ENCODE assay signal across 16 cellular contexts in genomic region chr10:71842856-71843530, GRCh38. TPM values are rescaled to one million over a fixed set of nuclear protein-coding genes. Genes with fewer than 3 reads are reported as not detected.
A peak's percentile ranks its signal among the peaks of the same experiment; 100 is the strongest.
DNase-seq lines count a peak whose midpoint lies in the region; ATAC-seq and TF ChIP-seq lines count a peak whose summit lies in the region.
"Had no signal": no experiment of that assay in that cellular context is flagged by ENCODE, and none has a peak within 500 bp of the region (broad histone marks: within the 10 kb centered on the region; RNA-seq: fewer than 3 reads in every experiment).

No MANE protein-coding gene starts in this region.

- intact Hi-C loops in MCF 10A (cut with micrococcal nuclease): no loop called here

- no peaks in the 10 kb centered on the region for H3K9me3 ChIP-seq in BLaER1 treated with 17β-estradiol and CSF1 and Interleukin-3, amounts not matched to agents 10 nM and 100 nM (replicated peaks in 1 of 11)
- no peaks in the 10 kb centered on the region for H3K9me3 ChIP-seq in neural progenitor cell (ENCODE audit: low read depth)

- ATAC-seq in HG02571 (IDR thresholded peaks at IDR 0.05; ENCODE audit: unreplicated experiment) (no peak), GM21786 (IDR thresholded peaks at IDR 0.05; ENCODE audit: unreplicated experiment) (no peak)
- ATAC-seq: activated T-cell treated with anti-CD3 and anti-CD28 coated beads, Interleukin-2, amount 50 U/mL, for 72 hours had no signal

- peaks cover 28% of the 10 kb centered on the region for H3F3A ChIP-seq in neural progenitor cell (ENCODE audit: low read depth)

- H3K4me1 Mint-ChIP-seq in HFFc6 (ENCODE audit: low read depth) (peaks cover 45% of the 10 kb centered on the region), neural progenitor cell (peaks cover 67% of the 10 kb centered on the region), MCF 10A (ENCODE audit: insufficient read depth, unreplicated experiment) (peaks cover 54% of the 10 kb centered on the region)

- H3K9ac ChIP-seq in BLaER1 treated with 17β-estradiol and CSF1 and Interleukin-3, amounts not matched to agents 10 nM and 100 nM: peak overlapping the region in 4 of 11 experiments; percentile 2 to 97 (median 54); a peak in 4 of 22 replicates
- H3K9ac ChIP-seq in neural progenitor cell: no peak overlapping the region
- H3K9ac ChIP-seq: parathyroid adenoma had no signal

- H3K27me3 Mint-ChIP-seq in HFFc6 (ENCODE audit: insufficient read depth) (peaks cover 4% of the 10 kb centered on the region), neural progenitor cell (ENCODE audit: insufficient read depth, low read depth) (no peaks in the 10 kb centered on the region), MCF 10A (ENCODE audit: insufficient read depth, unreplicated experiment) (no peaks in the 10 kb centered on the region)
- H3K27me3 Mint-ChIP-seq: activated naive CD4-positive, alpha-beta T cell treated with anti-CD3 and anti-CD28 coated beads, Interleukin-2, amount 50 U/mL, for 24 hours; CD4-positive, alpha-beta memory T cell had no signal

- peaks cover 100% of the 10 kb centered on the region in 11 experiments for H4K20me1 ChIP-seq in BLaER1 treated with 17β-estradiol and CSF1 and Interleukin-3, amounts not matched to agents 10 nM and 100 nM
- H4K20me1 ChIP-seq in neural progenitor cell (ENCODE audit: low read depth): peaks cover 84% of the 10 kb centered on the region

- H3K4me3 Mint-ChIP-seq in HFFc6 (no peak overlapping the region), neural progenitor cell (no peak overlapping the region), MCF 10A (ENCODE audit: unreplicated experiment) (no peak overlapping the region)
- H3K4me3 Mint-ChIP-seq: activated naive CD4-positive, alpha-beta T cell treated with anti-CD3 and anti-CD28 coated beads, Interleukin-2, amount 50 U/mL, for 24 hours; CD4-positive, alpha-beta memory T cell had no signal

- peak overlapping the region in 3 of 11 experiments; percentile 5 to 26 (median 10); a peak in 4 of 22 replicates for H3K27ac ChIP-seq in BLaER1 treated with 17β-estradiol and CSF1 and Interleukin-3, amounts not matched to agents 10 nM and 100 nM
- H3K27ac ChIP-seq in neural progenitor cell: no peak overlapping the region
- H3K27ac ChIP-seq: parathyroid adenoma had no signal

- POLR2A ChIA-PET in MCF 10A (lab: Yijun Ruan, JAX): interaction anchor here (0.9 to 2.6 kb wide), 4 partner anchors 8 to 53 kb away, joined by 3 to 7 read pairs (median 4); partner anchors contain the start of gene PSAP

- H3K4me3 ChIP-seq in BLaER1 treated with 17β-estradiol and CSF1 and Interleukin-3, amounts not matched to agents 10 nM and 100 nM: peak overlapping the region in 6 of 10 experiments; percentile 5 to 98 (median 33); a peak in 8 of 20 replicates
- H3K4me3 ChIP-seq in neural progenitor cell: no peak overlapping the region
- H3K4me3 ChIP-seq: lung had no signal

- TF ChIP-seq CTCF in HFFc6 (IDR thresholded peaks at IDR 0.05) (no peak), neural progenitor cell (IDR thresholded peaks at IDR 0.05) (no peak), MCF 10A (IDR thresholded peaks at IDR 0.05; ENCODE audit: unreplicated experiment) (no peak)

- peak overlapping the region; percentile 30 for H3K27ac Mint-ChIP-seq in HFFc6
- H3K27ac Mint-ChIP-seq in neural progenitor cell: peak overlapping the region; percentile 88
- H3K27ac Mint-ChIP-seq in MCF 10A (ENCODE audit: low read depth, unreplicated experiment): no peak overlapping the region
- H3K27ac Mint-ChIP-seq: activated naive CD4-positive, alpha-beta T cell treated with anti-CD3 and anti-CD28 coated beads, Interleukin-2, amount 50 U/mL, for 24 hours; activated T-cell treated with anti-CD3 and anti-CD28 coated beads, Interleukin-2, amount 50 U/mL, for 72 hours; CD4-positive, alpha-beta memory T cell had no signal

- H3K36me3 Mint-ChIP-seq in HFFc6 (ENCODE audit: low read depth): no peaks in the 10 kb centered on the region
- peaks cover 13% of the 10 kb centered on the region for H3K36me3 Mint-ChIP-seq in neural progenitor cell
- peaks cover 6% of the 10 kb centered on the region for H3K36me3 Mint-ChIP-seq in MCF 10A (ENCODE audit: insufficient read depth, unreplicated experiment)
- H3K36me3 Mint-ChIP-seq: activated naive CD4-positive, alpha-beta T cell treated with anti-CD3 and anti-CD28 coated beads, Interleukin-2, amount 50 U/mL, for 24 hours had no signal

- H3K36me3 ChIP-seq in BLaER1 treated with 17β-estradiol and CSF1 and Interleukin-3, amounts not matched to agents 10 nM and 100 nM: peaks cover 0 to 100% (median 85%) of the 10 kb centered on the region in 11 experiments; a peak in 20 of 22 replicates
- no peaks in the 10 kb centered on the region for H3K36me3 ChIP-seq in neural progenitor cell

- H3K27me3 ChIP-seq in BLaER1 treated with 17β-estradiol and CSF1 and Interleukin-3, amounts not matched to agents 10 nM and 100 nM: peaks cover 0 to 6% (median 0%) of the 10 kb centered on the region in 11 experiments; a peak in 1 of 22 replicates
- H3K27me3 ChIP-seq in neural progenitor cell: no peaks in the 10 kb centered on the region

- CTCF ChIA-PET in MCF 10A (lab: Yijun Ruan, JAX): interaction anchor here (0.6 to 1.4 kb wide), 3 partner anchors 53 to 492 kb away, joined by 3 to 5 read pairs (median 4); no protein-coding TSS in a partner anchor

- no TSS peak for BruUV-seq in MCF 10A (replicated peaks; lab: Mats Ljungman, UMichigan)

- H3K4me2 ChIP-seq in BLaER1 treated with 17β-estradiol and CSF1 and Interleukin-3, amounts not matched to agents 10 nM and 100 nM: peak overlapping the region; percentile 56 to 99 (median 94)
- H3K4me2 ChIP-seq in neural progenitor cell: no peak overlapping the region

- DNase-seq in HFFc6 (no peak), cerebellar cortex (ENCODE audit: low spot score) (peak; percentile 68), neural progenitor cell (ENCODE audit: low spot score) (no peak), MCF 10A (ENCODE audit: unreplicated experiment) (no peak)
- DNase-seq in stimulated activated CD8-positive, alpha-beta memory T cell treated with anti-CD3 and anti-CD28 coated beads, Interleukin-4, amount 100 ng/mL, for 48 hours: no peak
- DNase-seq: activated T-cell treated with anti-CD3 and anti-CD28 coated beads, Interleukin-2, amount 50 U/mL, for 72 hours; CD4-positive, alpha-beta memory T cell; DMS53; NCI-H1105 treated with DMSO at 0.1 percent for 48 hours; stimulated activated naive CD4-positive, alpha-beta T cell had no signal

- peaks cover 97% of the 10 kb centered on the region for H3K79me2 ChIP-seq in neural progenitor cell (ENCODE audit: low read depth)

- peaks cover 69 to 100% (median 99%) of the 10 kb centered on the region in 10 experiments for H3K4me1 ChIP-seq in BLaER1 treated with 17β-estradiol and CSF1 and Interleukin-3, amounts not matched to agents 10 nM and 100 nM
- peaks cover 43% of the 10 kb centered on the region for H3K4me1 ChIP-seq in neural progenitor cell

- H2AFZ ChIP-seq in neural progenitor cell (replicated peaks): no peak overlapping the region
- H2AFZ ChIP-seq: parathyroid adenoma had no signal

- H3K9me3 Mint-ChIP-seq in HFFc6 (no peaks in the 10 kb centered on the region), neural progenitor cell (no peaks in the 10 kb centered on the region), MCF 10A (ENCODE audit: unreplicated experiment) (no peaks in the 10 kb centered on the region)
- H3K9me3 Mint-ChIP-seq: activated naive CD4-positive, alpha-beta T cell treated with anti-CD3 and anti-CD28 coated beads, Interleukin-2, amount 50 U/mL, for 24 hours; activated T-cell treated with anti-CD3 and anti-CD28 coated beads, Interleukin-2, amount 50 U/mL, for 72 hours; CD4-positive, alpha-beta memory T cell had no signal

RNA-seq across cellular contexts. Expression of gene PSAP, which starts 8.1 kb away (rescaled TPM):
- total RNA-seq in HFFc6 (2021; fragmentation: NEBNext Ultra II Directional; extraction: Animal tissue kit (Norgen Biotek cat#: 25700)): 100 to 1,000 TPM; 375 to 549 (median 404) TPM
- total RNA-seq in neural progenitor cell (ENCODE audit: low replicate concordance) (358 and 493 TPM in 2 replicates), MCF 10A (2022) (506 and 692 TPM in 2 replicates)
